Comparison of ENCODE assay signal across 27 cellular contexts in genomic region chr18:12008181-12008767, GRCh38. TPM values are rescaled to one million over a fixed set of nuclear protein-coding genes. Genes with fewer than 3 reads are reported as not detected.
DNase-seq lines count a peak whose midpoint lies in the region; TF ChIP-seq lines count a peak whose summit lies in the region.
"Had no signal": no experiment of that assay in that cellular context is flagged by ENCODE, and none has a peak within 500 bp of the region (broad histone marks: within the 10 kb centered on the region; RNA-seq: fewer than 3 reads in every experiment).

No MANE protein-coding gene starts in this region.

- peak overlapping the region; percentile 34 to 43 for H3K9ac ChIP-seq in duodenal mucosa (ENCODE audit: low read depth in 1 of 2, low read length in 2 of 2)
- H3K9ac ChIP-seq: BLaER1 had no signal

- H3K27ac ChIP-seq in duodenal mucosa (ENCODE audit: low read depth, low read length) (peak overlapping the region; percentile 82), stomach (peak overlapping the region; percentile 58 to 93 (median 80)), spleen (no peak overlapping the region)
- H3K27ac ChIP-seq: ascending aorta, BLaER1, cardiac muscle cell, neutrophil, prostate gland, SJSA1, upper lobe of right lung had no signal

- TF ChIP-seq CTCF in stomach (IDR thresholded peaks at IDR 0.05) (no peak), spleen (IDR thresholded peaks at IDR 0.05 in 8 of 11, conservative IDR thresholded peaks at IDR 0.05 in 3 of 11) (no peak)

- no peak for TF ChIP-seq EP300 in stomach (IDR thresholded peaks at IDR 0.05)

- TF ChIP-seq POLR2A in stomach (IDR thresholded peaks at IDR 0.05) (no peak), spleen (IDR thresholded peaks at IDR 0.05) (no peak)

- H3K4me3 ChIP-seq in duodenal mucosa (ENCODE audit: low read depth in 1 of 2, low read length in 2 of 2) (peak overlapping the region; percentile 2 to 50), stomach (no peak overlapping the region), spleen (no peak overlapping the region)
- H3K4me3 ChIP-seq: ascending aorta, BLaER1, cardiac muscle cell, heart right ventricle, prostate gland, sigmoid colon, SJSA1, upper lobe of right lung had no signal

- peaks cover 0 to 36% of the 10 kb centered on the region in 2 donors for H3K36me3 ChIP-seq in duodenal mucosa (ENCODE audit: control insufficient read depth in 1 of 2, insufficient read depth in 2 of 2, low read length in 2 of 2)
- H3K36me3 ChIP-seq in stomach, result peaks cover 11 to 70% (median 49%) of the 10 kb centered on the region in 4 donors
- peaks cover 0 to 99% (median 19%) of the 10 kb centered on the region in 6 donors for H3K36me3 ChIP-seq in spleen
- H3K36me3 ChIP-seq: cardiac muscle cell, prostate gland, SJSA1 had no signal

- H3K9me3 ChIP-seq in duodenal mucosa (ENCODE audit: control insufficient read depth in 1 of 2, low read length in 2 of 2) (no peaks in the 10 kb centered on the region), stomach (no peaks in the 10 kb centered on the region), spleen (no peaks in the 10 kb centered on the region)
- H3K9me3 ChIP-seq: ascending aorta, BLaER1, heart right ventricle, neutrophil, prostate gland, sigmoid colon, SJSA1, upper lobe of right lung had no signal

- WGBS in stomach, 5 donors, result 53 to 74% (median 60%) methylated on average over 13 of the region's 13 CpGs
- 93 to 94% (median 93%) methylated on average over 13 of the region's 13 CpGs for WGBS in spleen, 5 donors

- H3K4me1 ChIP-seq in duodenal mucosa (ENCODE audit: control insufficient read depth in 1 of 2, insufficient read depth in 2 of 2, low read length in 2 of 2) (peaks cover 27 to 37% of the 10 kb centered on the region in 2 donors), stomach (peaks cover 54 to 81% (median 75%) of the 10 kb centered on the region in 4 donors), spleen (peaks cover 0 to 4% (median 0%) of the 10 kb centered on the region in 6 donors)
- H3K4me1 ChIP-seq: ascending aorta, prostate gland, sigmoid colon had no signal

- H3K27me3 ChIP-seq in duodenal mucosa (ENCODE audit: control insufficient read depth in 1 of 2, insufficient read depth in 2 of 2, low read length in 2 of 2), result no peaks in the 10 kb centered on the region
- no peaks in the 10 kb centered on the region for H3K27me3 ChIP-seq in stomach
- no peaks in the 10 kb centered on the region for H3K27me3 ChIP-seq in spleen (replicated peaks in 1 of 7)
- H3K27me3 ChIP-seq: ascending aorta, BLaER1, cardiac muscle cell, heart right ventricle, neutrophil, sigmoid colon, SJSA1, upper lobe of right lung had no signal

- intact Hi-C loops in stomach (cut with DNase I; ENCODE audit: low total_unique reads) (no loop called here), spleen (cut with DNase I; ENCODE audit: low total_unique reads) (no loop called here)

- peak; percentile 12 for DNase-seq in MV-4-11 (lab: John Stamatoyannopoulos, UW)
- peak; percentile 53 for DNase-seq in mucosa of gallbladder (ENCODE audit: low spot score)
- peak; percentile 64 for DNase-seq in stomach
- no peak for DNase-seq in spleen
- DNase-seq in OCI-M1 (lab: John Stamatoyannopoulos, UW), result no peak
- DNase-seq in iPS-NIHi7 (ENCODE audit: extremely low spot score), result no peak
- DNase-seq: activated CD8-positive, alpha-beta memory T cell treated with anti-CD3 and anti-CD28 coated beads, Interleukin-2, amount 10 ng/mL, durations not matched to agents 7 days and 5 days; activated T-cell treated with anti-CD3 and anti-CD28 coated beads, Interleukin-2, amount 50 U/mL, for 4 hours; cortex of kidney; endodermal cell; foreskin fibroblast; HCEC 1CT; heart right ventricle; IMR-90; kidney glomerular epithelial cell; RPMI8226; stimulated activated CD4-positive, alpha-beta T cell treated with anti-CD3 and anti-CD28 coated beads, Interleukin-4, amount 100 ng/mL, for 4 hours; substantia nigra; upper lobe of right lung had no signal

RNA-seq across cellular contexts. Expression of gene IMPA2, which starts 27.0 kb away (rescaled TPM):
- total RNA-seq in mucosa of gallbladder, result 64.2 TPM
- 100 to 1,000 TPM in 3 of 5 donors, 10 to 100 TPM in 2; 75.2 to 263 (median 138) TPM for total RNA-seq in stomach
- 10 to 100 TPM; 61.0 to 79.9 (median 64.5) TPM for polyA plus RNA-seq in stomach
- total RNA-seq in spleen, result 10 to 100 TPM; 16.6 to 60.7 (median 44.4) TPM
- polyA plus RNA-seq in spleen, result 10 to 100 TPM; 11.1 to 27.7 (median 16.4) TPM

Comparison
In these comparisons a context has a peak if more than half of its experiments do, and no peak if none do; other contexts are left out.
1. DNase-seq: peak in MV-4-11 (single experiment), mucosa of gallbladder (single experiment) and stomach (single experiment); none in spleen (single experiment), OCI-M1 (single experiment) and iPS-NIHi7 (single experiment).
2. H3K27ac ChIP-seq: peak in duodenal mucosa (single experiment) and stomach (5 of 5); none in spleen (0 of 8).
3. H3K4me3 ChIP-seq: peak in duodenal mucosa (2 of 2); none in stomach (0 of 4) and spleen (0 of 8).